ENCODE assay signal across 7 cellular contexts in genomic region chr5:141681295-141681694, GRCh38. TPM values are rescaled to one million over a fixed set of nuclear protein-coding genes. Genes with fewer than 3 reads are reported as not detected.
DNase-seq lines count a peak whose midpoint lies in the region; ATAC-seq lines count a peak whose summit lies in the region.
"Had no signal": no experiment of that assay in that cellular context is flagged by ENCODE, and none has a peak within 500 bp of the region (broad histone marks: within the 10 kb centered on the region; RNA-seq: fewer than 3 reads in every experiment).

No MANE protein-coding gene starts in this region.

- no peaks in the 10 kb centered on the region for H3K36me3 ChIP-seq in CD4-positive, alpha-beta memory T cell (ENCODE audit: insufficient read depth, low read length)

- DNase-seq in CD4-positive, alpha-beta memory T cell, result no peak
- DNase-seq in activated naive CD8-positive, alpha-beta T cell treated with anti-CD3 and anti-CD28 coated beads, Interleukin-2, amount 50 U/mL, for 24 hours, result no peak
- no peak for DNase-seq in HuH-7.5 (ENCODE audit: low spot score)
- DNase-seq in NCI-H1092 treated with DMSO at 0.1 percent for 48 hours (lab: John Stamatoyannopoulos, UW), result no peak
- DNase-seq: MV-4-11 had no signal

- POLR2A ChIA-PET in CD4-positive, alpha-beta memory T cell (lab: Charles Lee; ENCODE audit: partially characterized antibody), result interaction anchor here (0.8 to 3.2 kb wide), 6 partner anchors 11 to 287 kb away, joined by 3 to 63 read pairs (median 5); partner anchors contain the start of genes DELE1, FCHSD1, HDAC3 and RELL2

- peak; percentile 2 for ATAC-seq in activated naive CD8-positive, alpha-beta T cell treated with anti-CD3 and anti-CD28 coated beads, Interleukin-2, amount 50 U/mL, for 24 hours
- no peak for ATAC-seq in GM18868 (IDR thresholded peaks at IDR 0.05; ENCODE audit: unreplicated experiment)

- H3K4me3 Mint-ChIP-seq in CD4-positive, alpha-beta memory T cell, result peak overlapping the region; percentile 64 to 83 (median 72)
- peak overlapping the region; percentile 73 for H3K4me3 Mint-ChIP-seq in activated naive CD8-positive, alpha-beta T cell treated with anti-CD3 and anti-CD28 coated beads, Interleukin-2, amount 50 U/mL, for 24 hours

- H3K4me1 ChIP-seq in CD4-positive, alpha-beta memory T cell (ENCODE audit: insufficient read depth, low read length), result peaks cover 33% of the 10 kb centered on the region
- peaks cover 42% of the 10 kb centered on the region for H3K4me1 ChIP-seq in mononuclear cell (ENCODE audit: insufficient read depth, low read length)

- no peak overlapping the region for H3K27ac ChIP-seq in CD4-positive, alpha-beta memory T cell (ENCODE audit: low read depth, low read length)

- peak overlapping the region in 1 of 2 donors; percentile 17 for H3K4me3 ChIP-seq in CD4-positive, alpha-beta memory T cell (ENCODE audit: low read length in 2 of 2)
- peak overlapping the region; percentile 52 for H3K4me3 ChIP-seq in mononuclear cell (ENCODE audit: low read length)

- H3K36me3 Mint-ChIP-seq in CD4-positive, alpha-beta memory T cell, result no peaks in the 10 kb centered on the region
- H3K36me3 Mint-ChIP-seq in activated naive CD8-positive, alpha-beta T cell treated with anti-CD3 and anti-CD28 coated beads, Interleukin-2, amount 50 U/mL, for 24 hours (ENCODE audit: low read depth), result peaks cover 3% of the 10 kb centered on the region

- CTCF ChIA-PET in CD4-positive, alpha-beta memory T cell (lab: Charles Lee; ENCODE audit: partially characterized antibody), result interaction anchor here (0.5 to 4.8 kb wide), 7 partner anchors 12 to 1367 kb away, joined by 3 to 79 read pairs (median 4); partner anchors contain the start of gene RNF14

- no peaks in the 10 kb centered on the region for H3K9me3 ChIP-seq in CD4-positive, alpha-beta memory T cell (ENCODE audit: control insufficient read depth in 1 of 2, low read length in 2 of 2)
- no peaks in the 10 kb centered on the region for H3K9me3 ChIP-seq in mononuclear cell (ENCODE audit: low read depth, low read length)

- intact Hi-C loops in CD4-positive, alpha-beta memory T cell (cut with micrococcal nuclease), result loop anchor here (5.0 kb wide), 1 partner anchor 44 kb away; the partner anchor contains the start of genes HDAC3 and RELL2

- H3K27ac Mint-ChIP-seq in CD4-positive, alpha-beta memory T cell, result peak overlapping the region; percentile 8 to 83 (median 64)
- peak overlapping the region; percentile 71 for H3K27ac Mint-ChIP-seq in activated naive CD8-positive, alpha-beta T cell treated with anti-CD3 and anti-CD28 coated beads, Interleukin-2, amount 50 U/mL, for 24 hours

- H3K9me3 Mint-ChIP-seq in CD4-positive, alpha-beta memory T cell, result no peaks in the 10 kb centered on the region
- no peaks in the 10 kb centered on the region for H3K9me3 Mint-ChIP-seq in activated naive CD8-positive, alpha-beta T cell treated with anti-CD3 and anti-CD28 coated beads, Interleukin-2, amount 50 U/mL, for 24 hours

- H3K27me3 ChIP-seq in CD4-positive, alpha-beta memory T cell (ENCODE audit: insufficient read depth, low read length), result no peaks in the 10 kb centered on the region
- no peaks in the 10 kb centered on the region for H3K27me3 ChIP-seq in mononuclear cell (ENCODE audit: insufficient read depth, low read length)

- peaks cover 14 to 36% (median 26%) of the 10 kb centered on the region in 4 donors for H3K4me1 Mint-ChIP-seq in CD4-positive, alpha-beta memory T cell
- H3K4me1 Mint-ChIP-seq in activated naive CD8-positive, alpha-beta T cell treated with anti-CD3 and anti-CD28 coated beads, Interleukin-2, amount 50 U/mL, for 24 hours, result peaks cover 28% of the 10 kb centered on the region

- H3K27me3 Mint-ChIP-seq in CD4-positive, alpha-beta memory T cell, result peaks cover 0 to 2% of the 10 kb centered on the region in 2 donors
- no peaks in the 10 kb centered on the region for H3K27me3 Mint-ChIP-seq in activated naive CD8-positive, alpha-beta T cell treated with anti-CD3 and anti-CD28 coated beads, Interleukin-2, amount 50 U/mL, for 24 hours

RNA-seq across cellular contexts. Expression of gene ARAP3, which starts 0.7 kb away (rescaled TPM):
- 10 to 100 TPM; 14.7 to 16.4 TPM for total RNA-seq in CD4-positive, alpha-beta memory T cell
- polyA plus RNA-seq in CD4-positive, alpha-beta memory T cell, result under 1 TPM in 1 of 2 donors, not detected in 1; 0.73 TPM
- 1.4 TPM for total RNA-seq in mononuclear cell

RNA-seq across cellular contexts. Expression of gene FCHSD1, which starts 30.1 kb away (rescaled TPM):
- 100 to 1,000 TPM; 106 to 110 TPM for total RNA-seq in CD4-positive, alpha-beta memory T cell
- polyA plus RNA-seq in CD4-positive, alpha-beta memory T cell, result 1 to 10 TPM; 7.1 to 9.9 TPM
- 41.1 TPM for total RNA-seq in mononuclear cell

RNA-seq across cellular contexts. Expression of gene RELL2, which starts 44.5 kb away (rescaled TPM):
- 10 to 100 TPM; 20.4 to 21.3 TPM for total RNA-seq in CD4-positive, alpha-beta memory T cell
- 1 to 10 TPM; 3.0 to 5.4 TPM for polyA plus RNA-seq in CD4-positive, alpha-beta memory T cell
- 6.6 TPM for total RNA-seq in mononuclear cell

RNA-seq across cellular contexts. Expression of gene HDAC3, which starts 44.6 kb away (rescaled TPM):
- 10 to 100 TPM; 85.1 to 91.0 TPM for total RNA-seq in CD4-positive, alpha-beta memory T cell
- polyA plus RNA-seq in CD4-positive, alpha-beta memory T cell, result 100 to 1,000 TPM in 1 of 2 donors, 10 to 100 TPM in 1; 92.8 to 137 TPM
- 30.5 TPM for total RNA-seq in mononuclear cell
